In genomic region chr10:112765717-112766235, GRCh38 we compare ENCODE assay signal across 18 cellular contexts.
DNase-seq lines count a peak whose midpoint lies in the region; ATAC-seq and TF ChIP-seq lines count a peak whose summit lies in the region.
"Had no signal": no experiment of that assay in that cellular context is flagged by ENCODE, and none has a peak within 500 bp of the region (broad histone marks: within the 10 kb centered on the region; RNA-seq: fewer than 3 reads in every experiment).

No MANE protein-coding gene starts in this region.

- H3K36me3 ChIP-seq in RWPE2 (ENCODE audit: low read depth) (no peaks in the 10 kb centered on the region), trophoblast cell (ENCODE audit: control insufficient read depth in 1 of 2, insufficient read depth in 2 of 2, low read length in 2 of 2) (no peaks in the 10 kb centered on the region)
- H3K36me3 ChIP-seq: HAP-1 had no signal

- no peak overlapping the region for H3K9ac ChIP-seq in trophoblast cell (ENCODE audit: low read length)

- H3K23ac ChIP-seq in trophoblast cell (ENCODE audit: low read length) = no peak overlapping the region

- peak overlapping the region; percentile 55 for H3K27ac ChIP-seq in RWPE2 (ENCODE audit: poor library complexity, severe bottlenecking)
- peak overlapping the region; percentile 49 for H3K27ac ChIP-seq in epithelial cell of prostate
- H3K27ac ChIP-seq in trophoblast cell (ENCODE audit: low read depth, low read length) = peak overlapping the region; percentile 46
- H3K27ac ChIP-seq: HL-60 had no signal

- H4K12ac ChIP-seq in trophoblast cell (ENCODE audit: low read depth, low read length) = no peak overlapping the region

- H3K14ac ChIP-seq in trophoblast cell (ENCODE audit: low read length) = peak overlapping the region; percentile 64

- H3K4me1 ChIP-seq in RWPE2 (ENCODE audit: insufficient read depth, poor library complexity, severe bottlenecking) (peaks cover 26% of the 10 kb centered on the region), trophoblast cell (ENCODE audit: control insufficient read depth in 1 of 2, insufficient read depth in 2 of 2, low read length in 2 of 2) (peaks cover 19 to 23% of the 10 kb centered on the region in 2 experiments)

- H3K9me3 ChIP-seq in RWPE2 (ENCODE audit: severe bottlenecking) (no peaks in the 10 kb centered on the region), trophoblast cell (ENCODE audit: insufficient read depth, low read depth, low read length) (no peaks in the 10 kb centered on the region)
- H3K9me3 ChIP-seq: HAP-1 had no signal

- DNase-seq in ELF-1 (ENCODE audit: low read depth, low spot score) (peak; percentile 52), RWPE2 (ENCODE audit: low spot score) (no peak), epithelial cell of prostate (ENCODE audit: low read depth, low spot score) (no peak), trophoblast cell (peak; percentile 27 to 68)
- no peak for DNase-seq in stimulated activated CD4-positive, alpha-beta T cell treated with anti-CD3 and anti-CD28 coated beads, Interleukin-1b, Interleukin-23, amount 100 ng/mL, for 48 hours
- DNase-seq: ACHN; C1 segment of cervical spinal cord; CD4-positive, alpha-beta T cell; DMS153; DMS79 treated with DMSO at 0.1 percent for 48 hours; EL; GDM1; GOT3; HFFc6 had no signal

- H3K79me2 ChIP-seq in trophoblast cell (ENCODE audit: control insufficient read depth, insufficient read depth, low read length, poor library complexity) = peaks cover 1% of the 10 kb centered on the region

- H3K18ac ChIP-seq in trophoblast cell (ENCODE audit: low read length) = no peak overlapping the region

- no peak for TF ChIP-seq CTCF in RWPE2 (IDR thresholded peaks at IDR 0.05; ENCODE audit: poor library complexity, severe bottlenecking)

- H3K27me3 ChIP-seq in RWPE2 (ENCODE audit: insufficient read depth, poor library complexity, severe bottlenecking) (no peaks in the 10 kb centered on the region), trophoblast cell (ENCODE audit: insufficient read depth, low read length) (no peaks in the 10 kb centered on the region)

- H4K8ac ChIP-seq in trophoblast cell (ENCODE audit: low read depth, low read length) = no peak overlapping the region

- H2AK5ac ChIP-seq in trophoblast cell (ENCODE audit: low read length) = peak overlapping the region; percentile 9

- H2BK120ac ChIP-seq in trophoblast cell (ENCODE audit: insufficient read depth, low read length, poor library complexity) = peak overlapping the region; percentile 85

- ATAC-seq in RWPE2 (ENCODE audit: low read depth) (no peak), HG03442 (IDR thresholded peaks at IDR 0.05; ENCODE audit: unreplicated experiment) (no peak), HG03108 (IDR thresholded peaks at IDR 0.05; ENCODE audit: unreplicated experiment) (no peak)

- no peak overlapping the region for H3K4ac ChIP-seq in trophoblast cell (ENCODE audit: low read depth, low read length)

- peak overlapping the region; percentile 81 for H2BK5ac ChIP-seq in trophoblast cell (ENCODE audit: low read depth, low read length, poor library complexity)

- H3K4me3 ChIP-seq in RWPE2 (ENCODE audit: severe bottlenecking) = no peak overlapping the region
- H3K4me3 ChIP-seq in trophoblast cell (ENCODE audit: low read depth, low read length) = no peak overlapping the region
- H3K4me3 ChIP-seq: HAP-1 had no signal

- H3K79me1 ChIP-seq in trophoblast cell (ENCODE audit: low read length) = peaks cover 16% of the 10 kb centered on the region

- H2BK12ac ChIP-seq in trophoblast cell (ENCODE audit: low read length) = peak overlapping the region; percentile 46

- no CpG with 5 or more reads among the region's 5 CpGs for WGBS in trophoblast cell (ENCODE audit: extremely low coverage, insufficient coverage, insufficient read length)

- H2AFZ ChIP-seq in trophoblast cell (ENCODE audit: insufficient read depth, low read length, poor library complexity) = no peak overlapping the region

- H3K4me2 ChIP-seq in trophoblast cell (ENCODE audit: low read length) = no peak overlapping the region

- peak overlapping the region; percentile 61 for H4K91ac ChIP-seq in trophoblast cell (ENCODE audit: low read depth, low read length)

Comparison
In these comparisons a context has a peak if more than half of its experiments do, and no peak if none do; other contexts are left out.
1. DNase-seq: peak in ELF-1 (single experiment) and trophoblast cell (2 of 2); none in RWPE2 (single experiment), epithelial cell of prostate (single experiment) and stimulated activated CD4-positive, alpha-beta T cell treated with anti-CD3 and anti-CD28 coated beads, Interleukin-1b, Interleukin-23, amount 100 ng/mL, for 48 hours (single experiment).
2. Peak in every context shown above with its lines, with median percentiles within 50 percentile points of each other: H3K27ac ChIP-seq.